Comparison of ENCODE assay signal across 39 cellular contexts in the genomic region with DNA sequence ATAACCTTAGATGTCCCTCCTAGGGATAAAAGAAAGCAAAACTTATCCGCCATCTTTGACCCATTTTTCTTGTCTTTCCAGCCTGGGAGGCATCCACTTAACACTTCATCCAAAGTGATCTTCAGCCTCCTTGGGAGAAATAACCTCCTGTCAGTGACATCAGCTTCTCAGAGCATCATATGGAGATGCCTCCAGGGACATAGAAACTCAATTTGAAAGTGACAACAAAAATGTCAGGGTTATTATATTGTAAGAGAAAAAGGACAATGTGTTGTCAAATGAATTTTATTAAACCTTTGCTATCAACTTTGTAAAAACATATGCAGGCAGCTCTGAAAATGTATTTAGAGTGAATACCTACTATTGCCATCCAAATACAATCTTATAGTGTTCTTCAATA.
"Had no signal": no experiment of that assay in that cellular context is flagged by ENCODE, and none has a peak within 500 bp of the region (broad histone marks: within the 10 kb centered on the region; RNA-seq: fewer than 3 reads in every experiment).

No MANE protein-coding gene starts in this region.

- H3K27me3 Mint-ChIP-seq: activated naive CD4-positive, alpha-beta T cell treated with anti-CD3 and anti-CD28 coated beads, Interleukin-2, amount 50 U/mL, for 24 hours; activated naive CD8-positive, alpha-beta T cell; activated naive CD8-positive, alpha-beta T cell treated with anti-CD3 and anti-CD28 coated beads for 36 hours; activated naive CD8-positive, alpha-beta T cell treated with anti-CD3 and anti-CD28 coated beads, Interleukin-2, amount 10 ng/mL, durations not matched to agents 7 days and 5 days; activated T-cell treated with anti-CD3 and anti-CD28 coated beads, Interleukin-2, amount 50 U/mL, for 24 hours; brain; central memory CD8-positive, alpha-beta T cell had no signal

- H3K4me3 ChIP-seq: adrenal gland, ascending aorta, body of pancreas, breast epithelium, cardiac muscle cell had no signal

- H3K4me1 Mint-ChIP-seq: activated naive CD4-positive, alpha-beta T cell treated with anti-CD3 and anti-CD28 coated beads, Interleukin-2, amount 10 ng/mL, durations not matched to agents 7 days and 5 days; activated naive CD4-positive, alpha-beta T cell treated with anti-CD3 and anti-CD28 coated beads, Interleukin-2, amount 50 U/mL, for 24 hours; activated naive CD8-positive, alpha-beta T cell treated with anti-CD3 and anti-CD28 coated beads for 36 hours; activated naive CD8-positive, alpha-beta T cell treated with anti-CD3 and anti-CD28 coated beads, Interleukin-2, amount 10 ng/mL, durations not matched to agents 7 days and 5 days; activated naive CD8-positive, alpha-beta T cell treated with anti-CD3 and anti-CD28 coated beads, Interleukin-2, amount 50 U/mL, for 24 hours; activated T-helper 17 cell treated with anti-CD3 and anti-CD28 coated beads, Interleukin-2, amount 50 U/mL, for 72 hours; central memory CD8-positive, alpha-beta T cell had no signal

- H3K4me1 ChIP-seq: adrenal gland, ascending aorta, body of pancreas, breast epithelium had no signal

- H3K27ac Mint-ChIP-seq: activated naive CD4-positive, alpha-beta T cell treated with anti-CD3 and anti-CD28 coated beads for 36 hours; activated naive CD4-positive, alpha-beta T cell treated with anti-CD3 and anti-CD28 coated beads, Interleukin-2, amount 10 ng/mL, durations not matched to agents 7 days and 5 days; activated naive CD4-positive, alpha-beta T cell treated with anti-CD3 and anti-CD28 coated beads, Interleukin-2, amount 50 U/mL, for 24 hours; activated naive CD4-positive, alpha-beta T cell treated with anti-CD3 and anti-CD28 coated beads, Interleukin-2, amount 50 U/mL, for 72 hours; activated naive CD8-positive, alpha-beta T cell; activated naive CD8-positive, alpha-beta T cell treated with anti-CD3 and anti-CD28 coated beads for 36 hours; activated naive CD8-positive, alpha-beta T cell treated with anti-CD3 and anti-CD28 coated beads, Interleukin-2, amount 10 ng/mL, durations not matched to agents 7 days and 5 days; activated naive CD8-positive, alpha-beta T cell treated with anti-CD3 and anti-CD28 coated beads, Interleukin-2, amount 50 U/mL, for 24 hours; activated T-cell treated with anti-CD3 and anti-CD28 coated beads, Interleukin-2, amount 50 U/mL, for 24 hours; activated T-cell treated with anti-CD3 and anti-CD28 coated beads, Interleukin-2, amount 50 U/mL, for 72 hours; activated T-helper 1 cell treated with anti-CD3 and anti-CD28 coated beads, Interleukin-12 subunit alpha, Interleukin-12 subunit beta, Interleukin-2, Interleukin-4 antibody, amounts not matched to agents 30 ng/mL and 10 ng/mL and 1 ng/mL, durations not matched to agents 14 hours and 24 hours and 36 hours; activated T-helper 17 cell treated with anti-CD3 and anti-CD28 coated beads, Interleukin-2, amount 50 U/mL, for 72 hours; activated T-helper 2 cell treated with anti-CD3 and anti-CD28 coated beads, Interferon-gamma antibody, Interleukin-2, Interleukin-4, amounts not matched to agents 10 μg/mL and 5 μg/mL and 100 μg/mL, durations not matched to agents 14 hours and 24 hours and 36 hours; brain had no signal

- H3K27me3 ChIP-seq: adrenal gland, ascending aorta, body of pancreas, brain microvascular endothelial cell, breast epithelium, cardiac muscle cell had no signal

- H3K9me3 ChIP-seq: adrenal gland, ascending aorta, body of pancreas, breast epithelium had no signal

- H3K36me3 Mint-ChIP-seq: activated naive CD4-positive, alpha-beta T cell treated with anti-CD3 and anti-CD28 coated beads, Interleukin-2, amount 10 ng/mL, durations not matched to agents 7 days and 5 days; activated naive CD4-positive, alpha-beta T cell treated with anti-CD3 and anti-CD28 coated beads, Interleukin-2, amount 50 U/mL, for 24 hours; activated naive CD4-positive, alpha-beta T cell treated with anti-CD3 and anti-CD28 coated beads, Interleukin-2, amount 50 U/mL, for 72 hours; activated naive CD8-positive, alpha-beta T cell; activated naive CD8-positive, alpha-beta T cell treated with anti-CD3 and anti-CD28 coated beads for 36 hours; activated naive CD8-positive, alpha-beta T cell treated with anti-CD3 and anti-CD28 coated beads, Interleukin-2, amount 10 ng/mL, durations not matched to agents 7 days and 5 days; brain had no signal

- DNase-seq: activated effector memory CD4-positive, alpha-beta T cell treated with anti-CD3 and anti-CD28 coated beads, Interleukin-2, amount 50 U/mL, for 16 hours; activated effector memory CD4-positive, alpha-beta T cell treated with Interleukin-2 at 50 U/mL for 16 hours; activated gamma-delta T cell; activated gamma-delta T cell treated with Interleukin-2 at 50 U/mL for 16 hours; activated naive CD4-positive, alpha-beta T cell; activated naive CD4-positive, alpha-beta T cell treated with anti-CD3 and anti-CD28 coated beads for 36 hours; activated naive CD4-positive, alpha-beta T cell treated with anti-CD3 and anti-CD28 coated beads, Interleukin-2, amount 10 ng/mL, durations not matched to agents 7 days and 5 days; activated naive CD4-positive, alpha-beta T cell treated with anti-CD3 and anti-CD28 coated beads, Interleukin-2, amount 50 U/mL, for 16 hours; activated naive CD4-positive, alpha-beta T cell treated with Interleukin-2 at 50 U/mL for 16 hours; activated naive CD8-positive, alpha-beta T cell treated with anti-CD3 and anti-CD28 coated beads for 36 hours; activated naive CD8-positive, alpha-beta T cell treated with anti-CD3 and anti-CD28 coated beads, Interleukin-2, amount 10 ng/mL, durations not matched to agents 7 days and 5 days; activated naive CD8-positive, alpha-beta T cell treated with anti-CD3 and anti-CD28 coated beads, Interleukin-2, amount 50 U/mL, for 24 hours; activated T-cell treated with anti-CD3 and anti-CD28 coated beads for 4 hours; activated T-cell treated with anti-CD3 and anti-CD28 coated beads, Interleukin-2, amount 50 U/mL, for 1 hour; activated T-cell treated with anti-CD3 and anti-CD28 coated beads, Interleukin-2, amount 50 U/mL, for 24 hours; activated T-cell treated with anti-CD3 and anti-CD28 coated beads, Interleukin-2, amount 50 U/mL, for 4 hours; activated T-cell treated with anti-CD3 and anti-CD28 coated beads, Interleukin-2, amount 50 U/mL, for 48 hours; activated T-cell treated with anti-CD3 and anti-CD28 coated beads, Interleukin-2, amount 50 U/mL, for 72 hours; adrenal gland; amniotic stem cell; amygdala; anterior cingulate cortex; aorta; body of pancreas; brain microvascular endothelial cell; caudate nucleus; central memory CD4-positive, alpha-beta T cell; cerebellar nuclear complex had no signal

- ATAC-seq: activated naive CD4-positive, alpha-beta T cell treated with anti-CD3 and anti-CD28 coated beads, Interleukin-2, amount 50 U/mL, for 72 hours; activated naive CD8-positive, alpha-beta T cell treated with anti-CD3 and anti-CD28 coated beads, Interleukin-2, amount 50 U/mL, for 24 hours; activated T-cell treated with anti-CD3 and anti-CD28 coated beads, Interleukin-2, amount 50 U/mL, for 4 hours; activated T-cell treated with anti-CD3 and anti-CD28 coated beads, Interleukin-2, amount 50 U/mL, for 72 hours; activated T-helper 17 cell treated with anti-CD3 and anti-CD28 coated beads, Interleukin-2, amount 50 U/mL, for 72 hours; body of pancreas had no signal

- H3K36me3 ChIP-seq: adrenal gland, ascending aorta, brain microvascular endothelial cell, breast epithelium, cardiac muscle cell had no signal

- H3K9me3 Mint-ChIP-seq: activated naive CD4-positive, alpha-beta T cell treated with anti-CD3 and anti-CD28 coated beads for 36 hours; activated naive CD4-positive, alpha-beta T cell treated with anti-CD3 and anti-CD28 coated beads, Interleukin-2, amount 10 ng/mL, durations not matched to agents 7 days and 5 days; activated naive CD4-positive, alpha-beta T cell treated with anti-CD3 and anti-CD28 coated beads, Interleukin-2, amount 50 U/mL, for 24 hours; activated naive CD4-positive, alpha-beta T cell treated with anti-CD3 and anti-CD28 coated beads, Interleukin-2, amount 50 U/mL, for 72 hours; activated naive CD8-positive, alpha-beta T cell treated with anti-CD3 and anti-CD28 coated beads for 36 hours; activated naive CD8-positive, alpha-beta T cell treated with anti-CD3 and anti-CD28 coated beads, Interleukin-2, amount 10 ng/mL, durations not matched to agents 7 days and 5 days; activated naive CD8-positive, alpha-beta T cell treated with anti-CD3 and anti-CD28 coated beads, Interleukin-2, amount 50 U/mL, for 24 hours; activated T-cell treated with anti-CD3 and anti-CD28 coated beads, Interleukin-2, amount 50 U/mL, for 24 hours; activated T-cell treated with anti-CD3 and anti-CD28 coated beads, Interleukin-2, amount 50 U/mL, for 4 hours; activated T-cell treated with anti-CD3 and anti-CD28 coated beads, Interleukin-2, amount 50 U/mL, for 72 hours; activated T-helper 1 cell treated with anti-CD3 and anti-CD28 coated beads, Interleukin-12 subunit alpha, Interleukin-12 subunit beta, Interleukin-2, Interleukin-4 antibody, amounts not matched to agents 30 ng/mL and 10 ng/mL and 1 ng/mL, durations not matched to agents 14 hours and 24 hours and 36 hours; activated T-helper 2 cell treated with anti-CD3 and anti-CD28 coated beads, Interferon-gamma antibody, Interleukin-2, Interleukin-4, amounts not matched to agents 10 μg/mL and 5 μg/mL and 100 μg/mL, durations not matched to agents 14 hours and 24 hours and 36 hours; central memory CD8-positive, alpha-beta T cell had no signal

- H3K27ac ChIP-seq: adrenal gland, ascending aorta, body of pancreas, brain microvascular endothelial cell, breast epithelium, cardiac muscle cell had no signal

- H3K4me3 Mint-ChIP-seq: activated naive CD4-positive, alpha-beta T cell treated with anti-CD3 and anti-CD28 coated beads for 36 hours; activated naive CD4-positive, alpha-beta T cell treated with anti-CD3 and anti-CD28 coated beads, Interleukin-2, amount 10 ng/mL, durations not matched to agents 7 days and 5 days; activated naive CD4-positive, alpha-beta T cell treated with anti-CD3 and anti-CD28 coated beads, Interleukin-2, amount 50 U/mL, for 24 hours; activated naive CD8-positive, alpha-beta T cell; activated naive CD8-positive, alpha-beta T cell treated with anti-CD3 and anti-CD28 coated beads for 36 hours; activated naive CD8-positive, alpha-beta T cell treated with anti-CD3 and anti-CD28 coated beads, Interleukin-2, amount 10 ng/mL, durations not matched to agents 7 days and 5 days; activated naive CD8-positive, alpha-beta T cell treated with anti-CD3 and anti-CD28 coated beads, Interleukin-2, amount 50 U/mL, for 24 hours; activated T-cell treated with anti-CD3 and anti-CD28 coated beads, Interleukin-2, amount 50 U/mL, for 24 hours; activated T-cell treated with anti-CD3 and anti-CD28 coated beads, Interleukin-2, amount 50 U/mL, for 4 hours; activated T-cell treated with anti-CD3 and anti-CD28 coated beads, Interleukin-2, amount 50 U/mL, for 72 hours; activated T-helper 1 cell treated with anti-CD3 and anti-CD28 coated beads, Interleukin-12 subunit alpha, Interleukin-12 subunit beta, Interleukin-2, Interleukin-4 antibody, amounts not matched to agents 30 ng/mL and 10 ng/mL and 1 ng/mL, durations not matched to agents 14 hours and 24 hours and 36 hours; activated T-helper 17 cell treated with anti-CD3 and anti-CD28 coated beads, Interleukin-2, amount 50 U/mL, for 72 hours; brain; central memory CD8-positive, alpha-beta T cell had no signal
